16 cellular contexts compared by ENCODE assay signal in genomic region chr15:88745075-88745474, GRCh38. TPM values are rescaled to one million over a fixed set of nuclear protein-coding genes. Genes with fewer than 3 reads are reported as not detected.
DNase-seq lines count a peak whose midpoint lies in the region; TF ChIP-seq lines count a peak whose summit lies in the region.
"Had no signal": no experiment of that assay in that cellular context is flagged by ENCODE, and none has a peak within 500 bp of the region (broad histone marks: within the 10 kb centered on the region; RNA-seq: fewer than 3 reads in every experiment).

No MANE protein-coding gene starts in this region.

- no peaks in the 10 kb centered on the region for H3K79me2 ChIP-seq in GM23248 (ENCODE audit: insufficient read depth)
- no peaks in the 10 kb centered on the region for H3K79me2 ChIP-seq in trophoblast cell (ENCODE audit: control insufficient read depth, insufficient read depth, low read length, poor library complexity)

- H2BK120ac ChIP-seq in trophoblast cell (ENCODE audit: insufficient read depth, low read length, poor library complexity) = no peak overlapping the region

- no peak for TF ChIP-seq POLR2A in lower leg skin (IDR thresholded peaks at IDR 0.05)

- H3K4me3 ChIP-seq in GM23248 = no peak overlapping the region
- no peak overlapping the region for H3K4me3 ChIP-seq in cardiac fibroblast (replicated peaks in 1 of 2; ENCODE audit: low read depth in 2 of 2, low read length in 2 of 2)
- no peak overlapping the region for H3K4me3 ChIP-seq in foreskin fibroblast (ENCODE audit: low read depth in 1 of 2, low read length in 2 of 2)
- no peak overlapping the region for H3K4me3 ChIP-seq in tibial artery
- H3K4me3 ChIP-seq in trophoblast cell (ENCODE audit: low read depth, low read length) = no peak overlapping the region
- no peak overlapping the region for H3K4me3 ChIP-seq in lower leg skin (ENCODE audit: low read depth, poor library complexity, severe bottlenecking)
- H3K4me3 ChIP-seq: BLaER1, HAP-1 had no signal

- no peak overlapping the region for H2AK5ac ChIP-seq in trophoblast cell (ENCODE audit: low read length)

- TF ChIP-seq CTCF in cardiac fibroblast (IDR thresholded peaks at IDR 0.05; ENCODE audit: low read depth, low read length) (no peak), foreskin fibroblast (IDR thresholded peaks at IDR 0.05; ENCODE audit: low read depth, low read length) (no peak), tibial artery (IDR thresholded peaks at IDR 0.05) (no peak), lower leg skin (IDR thresholded peaks at IDR 0.05) (no peak)

- no peaks in the 10 kb centered on the region for H3K36me3 ChIP-seq in GM23248 (ENCODE audit: low read depth)
- no peaks in the 10 kb centered on the region for H3K36me3 ChIP-seq in tibial artery
- no peaks in the 10 kb centered on the region for H3K36me3 ChIP-seq in trophoblast cell (ENCODE audit: control insufficient read depth in 1 of 2, insufficient read depth in 2 of 2, low read length in 2 of 2)
- H3K36me3 ChIP-seq: BLaER1, HAP-1 had no signal

- H3K9me2 ChIP-seq in GM23248 (ENCODE audit: insufficient read depth) = no peaks in the 10 kb centered on the region

- H4K8ac ChIP-seq in trophoblast cell (ENCODE audit: low read depth, low read length) = no peak overlapping the region

- H2BK12ac ChIP-seq in trophoblast cell (ENCODE audit: low read length) = no peak overlapping the region

- WGBS in GM23248 (ENCODE audit: low coverage in 1 of 2, low lambda C conversion rate in 2 of 2, missing lambda C conversion rate in 2 of 2), 2 experiments = 45 to 53% methylated on average over 1 of the region's 1 CpG
- WGBS in trophoblast cell (ENCODE audit: extremely low coverage, insufficient coverage, insufficient read length) = no CpG with 5 or more reads among the region's 1 CpG
- 34 to 42% methylated on average over 1 of the region's 1 CpG for WGBS in lower leg skin, 2 donors

- no peak overlapping the region for H3K18ac ChIP-seq in trophoblast cell (ENCODE audit: low read length)

- no peaks in the 10 kb centered on the region for H4K20me1 ChIP-seq in GM23248 (ENCODE audit: insufficient read depth)
- H4K20me1 ChIP-seq: BLaER1 had no signal

- H3K23ac ChIP-seq in trophoblast cell (ENCODE audit: low read length) = no peak overlapping the region

- H3K9ac ChIP-seq in GM23248 (no peak overlapping the region), trophoblast cell (ENCODE audit: low read length) (no peak overlapping the region)
- H3K9ac ChIP-seq: BLaER1 had no signal

- no peak overlapping the region for H4K12ac ChIP-seq in trophoblast cell (ENCODE audit: low read depth, low read length)

- H2BK5ac ChIP-seq in trophoblast cell (ENCODE audit: low read depth, low read length, poor library complexity) = no peak overlapping the region

- H3K4me1 ChIP-seq in GM23248 (ENCODE audit: insufficient read depth) (peaks cover 13% of the 10 kb centered on the region), tibial artery (peaks cover 0 to 72% (median 32%) of the 10 kb centered on the region in 4 donors), trophoblast cell (ENCODE audit: control insufficient read depth in 1 of 2, insufficient read depth in 2 of 2, low read length in 2 of 2) (peaks cover 4% of the 10 kb centered on the region in 2 experiments)
- H3K4me1 ChIP-seq: BLaER1, HAP-1 had no signal

- in situ Hi-C loops in GM23248 (cut with MboI) = no loop called here

- H3F3A ChIP-seq in GM23248 (ENCODE audit: insufficient read depth) = no peaks in the 10 kb centered on the region

- no peak overlapping the region for H4K91ac ChIP-seq in trophoblast cell (ENCODE audit: low read depth, low read length)

- H3K4ac ChIP-seq in trophoblast cell (ENCODE audit: low read depth, low read length) = no peak overlapping the region

- H3K27ac ChIP-seq in GM23248 (no peak overlapping the region), tibial artery (peak overlapping the region; percentile 38 to 72), trophoblast cell (ENCODE audit: low read depth, low read length) (no peak overlapping the region)
- H3K27ac ChIP-seq: BLaER1 had no signal

- H3K27me3 ChIP-seq in GM23248 (replicated peaks; ENCODE audit: insufficient read depth) (peaks cover 77% of the 10 kb centered on the region), tibial artery (no peaks in the 10 kb centered on the region), trophoblast cell (ENCODE audit: insufficient read depth, low read length) (no peaks in the 10 kb centered on the region)
- H3K27me3 ChIP-seq: BLaER1 had no signal

- H3K79me1 ChIP-seq in trophoblast cell (ENCODE audit: low read length) = no peaks in the 10 kb centered on the region

- H3K14ac ChIP-seq in trophoblast cell (ENCODE audit: low read length) = no peak overlapping the region

- intact Hi-C loops in tibial artery (cut with DNase I; ENCODE audit: low total_unique reads) (no loop called here), lower leg skin (cut with DNase I; ENCODE audit: low total_unique reads) (no loop called here)

- DNase-seq in GM23248 = peak; percentile 18
- peak; percentile 13 to 20 for DNase-seq in cardiac fibroblast (ENCODE audit: low read depth in 2 of 2)
- peak; percentile 16 to 34 for DNase-seq in foreskin fibroblast
- DNase-seq in tibial artery = no peak
- DNase-seq in NCI-H2107 treated with DMSO at 0.1 percent for 48 hours (lab: John Stamatoyannopoulos, UW; ENCODE audit: unreplicated experiment) = no peak
- DNase-seq in trophoblast cell = no peak
- DNase-seq in lower leg skin (ENCODE audit: low spot score in 2 of 2) = no peak
- DNase-seq: CD8-positive, alpha-beta memory T cell; Karpas-422; NCI-H1417; NCI-H1930; NCI-H510A; SIG-M5 had no signal

- H2AFZ ChIP-seq in GM23248 = no peak overlapping the region
- no peak overlapping the region for H2AFZ ChIP-seq in trophoblast cell (ENCODE audit: insufficient read depth, low read length, poor library complexity)

- H3K9me3 ChIP-seq in GM23248 (ENCODE audit: low read depth) = no peaks in the 10 kb centered on the region
- no peaks in the 10 kb centered on the region for H3K9me3 ChIP-seq in tibial artery
- no peaks in the 10 kb centered on the region for H3K9me3 ChIP-seq in trophoblast cell (ENCODE audit: insufficient read depth, low read depth, low read length)
- H3K9me3 ChIP-seq: BLaER1, HAP-1 had no signal

- H3K4me2 ChIP-seq in GM23248 (ENCODE audit: unreplicated experiment) (peak overlapping the region; percentile 50), trophoblast cell (ENCODE audit: low read length) (no peak overlapping the region)
- H3K4me2 ChIP-seq: BLaER1 had no signal

RNA-seq across cellular contexts. Expression of gene ACAN, which starts 58.2 kb away (rescaled TPM):
- not detected in 2 replicates for total RNA-seq in GM23248 (2014; rRNA removed; shearing (Covaris generic))
- polyA plus RNA-seq in GM23248 (2016; fragmentation: Nextera tagmentation; extraction: Ambion mirVana) = not detected in 2 replicates
- polyA plus RNA-seq in trophoblast cell (2013) = 28.9 and 30.8 TPM in 2 replicates
- under 1 TPM in 3 of 4 donors, not detected in 1; 0.17 to 0.61 (median 0.58) TPM for total RNA-seq in lower leg skin
- total RNA-seq: CD8-positive, alpha-beta memory T cell; Daoy had no signal
- polyA plus RNA-seq: CD8-positive, alpha-beta memory T cell had no signal

Comparison
In these comparisons a context has a peak if more than half of its experiments do, and no peak if none do; other contexts are left out.
1. DNase-seq: peak in GM23248 (single experiment), cardiac fibroblast (2 of 2) and foreskin fibroblast (2 of 2); none in tibial artery (0 of 2), NCI-H2107 treated with DMSO at 0.1 percent for 48 hours (single experiment), trophoblast cell (0 of 2) and lower leg skin (0 of 2).
2. H3K27ac ChIP-seq: peak in tibial artery (2 of 2); none in GM23248 (single experiment) and trophoblast cell (single experiment).